Comparison of ENCODE assay signal across 11 cellular contexts in the genomic region with DNA sequence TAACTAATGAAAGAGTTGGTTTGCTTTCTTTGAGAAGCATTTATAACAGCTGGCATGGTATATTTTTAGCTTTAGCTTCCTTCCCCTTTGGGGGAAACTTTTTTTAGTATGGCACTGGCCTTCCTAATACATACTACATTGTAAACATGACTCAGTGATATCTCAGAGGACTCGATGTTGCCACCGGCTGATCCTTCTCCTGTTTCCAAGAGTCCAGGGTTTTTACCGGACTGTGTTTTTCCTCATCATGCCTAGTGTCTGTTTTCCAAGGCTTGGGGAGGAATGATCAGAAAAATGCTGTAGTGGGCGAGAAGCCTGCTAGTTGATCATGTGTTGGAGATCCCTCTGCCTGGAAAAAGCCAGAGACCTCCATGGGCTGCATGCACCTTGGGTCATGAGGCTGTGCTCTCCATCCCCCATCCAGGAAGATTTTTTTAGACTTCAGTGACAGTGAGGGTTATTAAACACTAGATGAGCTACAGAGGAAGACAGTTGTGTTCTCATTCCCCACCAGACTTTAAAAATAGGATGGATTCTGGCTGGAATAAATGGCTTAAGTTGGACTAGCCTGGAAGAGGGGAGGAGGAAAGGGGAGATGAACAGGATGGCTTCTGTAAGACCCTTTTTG.
DNase-seq lines count a peak whose midpoint lies in the region; ATAC-seq and TF ChIP-seq lines count a peak whose summit lies in the region.
"Had no signal": no experiment of that assay in that cellular context is flagged by ENCODE, and none has a peak within 500 bp of the region (broad histone marks: within the 10 kb centered on the region; RNA-seq: fewer than 3 reads in every experiment).

No MANE protein-coding gene starts in this region.

- peaks cover 9% of the 10 kb centered on the region for H3K27me3 Mint-ChIP-seq in CD4-positive, CD25-positive, alpha-beta regulatory T cell
- H3K27me3 Mint-ChIP-seq in MCF 10A (ENCODE audit: insufficient read depth, unreplicated experiment), result no peaks in the 10 kb centered on the region

- no peaks in the 10 kb centered on the region for H3K9me3 Mint-ChIP-seq in CD4-positive, CD25-positive, alpha-beta regulatory T cell
- no peaks in the 10 kb centered on the region for H3K9me3 Mint-ChIP-seq in MCF 10A (ENCODE audit: unreplicated experiment)

- intact Hi-C loops in OCI-LY7 (cut with micrococcal nuclease; ENCODE audit: unreplicated experiment) (no loop called here), gastrocnemius medialis (cut with DNase I; ENCODE audit: low total_unique reads) (no loop called here), MCF 10A (cut with micrococcal nuclease) (no loop called here)

- no peak overlapping the region for H3K27ac ChIP-seq in CD4-positive, CD25-positive, alpha-beta regulatory T cell (ENCODE audit: insufficient read depth, low read length, poor library complexity, severe bottlenecking)
- H3K27ac ChIP-seq in OCI-LY7 (ENCODE audit: low read depth, low read length, poor library complexity, severe bottlenecking) (no peak overlapping the region), gastroesophageal sphincter (peak overlapping the region; percentile 59 to 79 (median 74)), gastrocnemius medialis (peak overlapping the region; percentile 86 to 98 (median 89)), trophoblast cell (ENCODE audit: low read depth, low read length) (no peak overlapping the region)

- TF ChIP-seq EP300 in gastroesophageal sphincter (IDR thresholded peaks at IDR 0.05), result no peak

- H3K4me2 ChIP-seq in OCI-LY7 (ENCODE audit: low read length), result peak overlapping the region; percentile 45
- H3K4me2 ChIP-seq in trophoblast cell (ENCODE audit: low read length), result no peak overlapping the region

- H2AK5ac ChIP-seq in trophoblast cell (ENCODE audit: low read length), result no peak overlapping the region

- TF ChIP-seq CTCF in OCI-LY7 (conservative IDR thresholded peaks at IDR 0.05; ENCODE audit: low read length) (no peak), gastroesophageal sphincter (IDR thresholded peaks at IDR 0.05) (no peak), gastrocnemius medialis (IDR thresholded peaks at IDR 0.05 in 4 of 5, conservative IDR thresholded peaks at IDR 0.05 in 1 of 5) (no peak), MCF 10A (IDR thresholded peaks at IDR 0.05; ENCODE audit: unreplicated experiment) (no peak)

- DNase-seq in CD4-positive, CD25-positive, alpha-beta regulatory T cell, result no peak
- DNase-seq in OCI-LY7 (ENCODE audit: low spot score) (peak; percentile 10), gastrocnemius medialis (peak; percentile 67 to 73), trophoblast cell (no peak), GM19240 (ENCODE audit: insufficient read length, low spot score) (no peak), MCF 10A (ENCODE audit: unreplicated experiment) (no peak), HEK293T (ENCODE audit: extremely low spot score) (no peak)
- DNase-seq: body of pancreas; Calu3; NK-92 treated with Interleukin-12 subunit alpha and Interleukin-12 subunit beta, amount 100 ng/mL, for 24 hours had no signal

- H4K12ac ChIP-seq in trophoblast cell (ENCODE audit: low read depth, low read length), result no peak overlapping the region

- H3K4ac ChIP-seq in trophoblast cell (ENCODE audit: low read depth, low read length), result no peak overlapping the region

- peaks cover 0 to 28% (median 11%) of the 10 kb centered on the region in 4 donors for H3K4me1 Mint-ChIP-seq in CD4-positive, CD25-positive, alpha-beta regulatory T cell
- H3K4me1 Mint-ChIP-seq in MCF 10A (ENCODE audit: insufficient read depth, unreplicated experiment), result peaks cover 6% of the 10 kb centered on the region

- peak overlapping the region in 2 of 4 donors; percentile 4 to 15 for H3K4me3 Mint-ChIP-seq in CD4-positive, CD25-positive, alpha-beta regulatory T cell
- H3K4me3 Mint-ChIP-seq in MCF 10A (ENCODE audit: unreplicated experiment), result no peak overlapping the region

- no peak overlapping the region for H3K18ac ChIP-seq in trophoblast cell (ENCODE audit: low read length)

- no peak overlapping the region for H2BK120ac ChIP-seq in trophoblast cell (ENCODE audit: insufficient read depth, low read length, poor library complexity)

- no peak overlapping the region for H3K23ac ChIP-seq in trophoblast cell (ENCODE audit: low read length)

- no peaks in the 10 kb centered on the region for H3K27me3 ChIP-seq in CD4-positive, CD25-positive, alpha-beta regulatory T cell (ENCODE audit: control insufficient read depth, insufficient read depth, low read length)
- H3K27me3 ChIP-seq in gastroesophageal sphincter (no peaks in the 10 kb centered on the region), gastrocnemius medialis (no peaks in the 10 kb centered on the region), trophoblast cell (ENCODE audit: insufficient read depth, low read length) (no peaks in the 10 kb centered on the region)
- H3K27me3 ChIP-seq: body of pancreas had no signal

- ATAC-seq in CD4-positive, CD25-positive, alpha-beta regulatory T cell (ENCODE audit: low read depth in 2 of 2), result no peak
- ATAC-seq in gastroesophageal sphincter (peak; percentile 77), gastrocnemius medialis (peak; percentile 88 to 94)
- ATAC-seq: body of pancreas had no signal

- TF ChIP-seq POLR2A in gastroesophageal sphincter (IDR thresholded peaks at IDR 0.05) (no peak), gastrocnemius medialis (IDR thresholded peaks at IDR 0.05) (peak; percentile 47 to 60)

- no peaks in the 10 kb centered on the region for H4K20me1 ChIP-seq in OCI-LY7 (ENCODE audit: insufficient read depth, low read length)

- 6 to 16% methylated on average over 4 of the region's 4 CpGs for WGBS in gastroesophageal sphincter (ENCODE audit: low coverage in 1 of 2), 2 donors
- WGBS in trophoblast cell (ENCODE audit: extremely low coverage, insufficient coverage, insufficient read length), result no CpG with 5 or more reads among the region's 4 CpGs

- H3K79me1 ChIP-seq in trophoblast cell (ENCODE audit: low read length), result no peaks in the 10 kb centered on the region

- H3K79me2 ChIP-seq in OCI-LY7 (ENCODE audit: insufficient read depth, low read depth, low read length) (no peaks in the 10 kb centered on the region), trophoblast cell (ENCODE audit: control insufficient read depth, insufficient read depth, low read length, poor library complexity) (no peaks in the 10 kb centered on the region)

- peaks cover 13% of the 10 kb centered on the region for H3K4me1 ChIP-seq in CD4-positive, CD25-positive, alpha-beta regulatory T cell (ENCODE audit: control insufficient read depth, insufficient read depth, low read length, poor library complexity, severe bottlenecking)
- H3K4me1 ChIP-seq in OCI-LY7 (ENCODE audit: insufficient read depth, low read length, poor library complexity, severe bottlenecking), result peaks cover 18% of the 10 kb centered on the region
- peaks cover 21 to 46% (median 22%) of the 10 kb centered on the region in 3 donors for H3K4me1 ChIP-seq in gastroesophageal sphincter
- peaks cover 81 to 87% of the 10 kb centered on the region in 2 donors for H3K4me1 ChIP-seq in gastrocnemius medialis
- H3K4me1 ChIP-seq in trophoblast cell (ENCODE audit: control insufficient read depth in 1 of 2, insufficient read depth in 2 of 2, low read length in 2 of 2), result no peaks in the 10 kb centered on the region
- H3K4me1 ChIP-seq: body of pancreas had no signal

- CTCF ChIA-PET in OCI-LY7 (lab: Charles Lee; ENCODE audit: unreplicated experiment) (no interaction called here), MCF 10A (lab: Yijun Ruan, JAX) (interaction anchor here (0.8 to 1.7 kb wide), 2 partner anchors 146 to 148 kb away, joined by 3 to 4 read pairs; no protein-coding TSS in a partner anchor), HEK293T (lab: Yijun Ruan, JAX) (interaction anchor here (0.5 kb wide), 1 partner anchor 11 kb away, joined by 6 read pairs; no protein-coding TSS in a partner anchor)

- BruUV-seq in OCI-LY7 (replicated peaks; lab: Mats Ljungman, UMichigan), result no TSS peak
- BruUV-seq in MCF 10A (replicated peaks; lab: Mats Ljungman, UMichigan), result no TSS peak

- no peak overlapping the region for H4K8ac ChIP-seq in trophoblast cell (ENCODE audit: low read depth, low read length)

- no peak overlapping the region for H2BK12ac ChIP-seq in trophoblast cell (ENCODE audit: low read length)

- no peak overlapping the region for H2BK5ac ChIP-seq in trophoblast cell (ENCODE audit: low read depth, low read length, poor library complexity)

- no peaks in the 10 kb centered on the region for H3K9me3 ChIP-seq in CD4-positive, CD25-positive, alpha-beta regulatory T cell (ENCODE audit: control insufficient read depth in 2 of 2, low read length in 2 of 2)
- H3K9me3 ChIP-seq in OCI-LY7 (ENCODE audit: low read length), result no peaks in the 10 kb centered on the region
- no peaks in the 10 kb centered on the region for H3K9me3 ChIP-seq in gastroesophageal sphincter
- H3K9me3 ChIP-seq in gastrocnemius medialis, result no peaks in the 10 kb centered on the region
- H3K9me3 ChIP-seq in trophoblast cell (ENCODE audit: insufficient read depth, low read depth, low read length), result no peaks in the 10 kb centered on the region
- H3K9me3 ChIP-seq: body of pancreas had no signal

- no peak overlapping the region for H3K14ac ChIP-seq in trophoblast cell (ENCODE audit: low read length)

- in situ Hi-C loops in gastrocnemius medialis (cut with MboI; ENCODE audit: low sequenced_read_pairs in 4 of 4), result no loop called here

- POLR2A ChIA-PET in OCI-LY7 (lab: Charles Lee) (no interaction called here), MCF 10A (lab: Yijun Ruan, JAX) (interaction anchor here (0.6 to 0.8 kb wide), 3 partner anchors 16 to 144 kb away, joined by 3 read pairs; no protein-coding TSS in a partner anchor), HEK293T (lab: Yijun Ruan, JAX) (no interaction called here)

- H4K91ac ChIP-seq in trophoblast cell (ENCODE audit: low read depth, low read length), result no peak overlapping the region

- peak overlapping the region; percentile 51 for H3K4me3 ChIP-seq in CD4-positive, CD25-positive, alpha-beta regulatory T cell (ENCODE audit: low read depth, low read length)
- no peak overlapping the region for H3K4me3 ChIP-seq in OCI-LY7 (ENCODE audit: low read depth, low read length, poor library complexity, severe bottlenecking)
- H3K4me3 ChIP-seq in gastroesophageal sphincter, result no peak overlapping the region
- H3K4me3 ChIP-seq in gastrocnemius medialis, result peak overlapping the region; percentile 21 to 47 (median 40)
- no peak overlapping the region for H3K4me3 ChIP-seq in trophoblast cell (ENCODE audit: low read depth, low read length)
- H3K4me3 ChIP-seq: body of pancreas had no signal

- H3K9me2 ChIP-seq in OCI-LY7 (ENCODE audit: insufficient read depth, low read length), result no peaks in the 10 kb centered on the region

- H3K36me3 ChIP-seq in CD4-positive, CD25-positive, alpha-beta regulatory T cell (ENCODE audit: control insufficient read depth, insufficient read depth, low read length), result no peaks in the 10 kb centered on the region
- no peaks in the 10 kb centered on the region for H3K36me3 ChIP-seq in OCI-LY7 (ENCODE audit: insufficient read depth, low read length)
- H3K36me3 ChIP-seq in gastroesophageal sphincter, result no peaks in the 10 kb centered on the region
- H3K36me3 ChIP-seq in gastrocnemius medialis, result no peaks in the 10 kb centered on the region
- no peaks in the 10 kb centered on the region for H3K36me3 ChIP-seq in trophoblast cell (ENCODE audit: control insufficient read depth in 1 of 2, insufficient read depth in 2 of 2, low read length in 2 of 2)

- no peak overlapping the region for H3K9ac ChIP-seq in trophoblast cell (ENCODE audit: low read length)

- H2AFZ ChIP-seq in OCI-LY7 (ENCODE audit: low read length) (no peak overlapping the region), trophoblast cell (ENCODE audit: insufficient read depth, low read length, poor library complexity) (no peak overlapping the region)

- H3K27ac Mint-ChIP-seq in CD4-positive, CD25-positive, alpha-beta regulatory T cell, result peak overlapping the region in 2 of 3 donors; percentile 53 to 78
- no peak overlapping the region for H3K27ac Mint-ChIP-seq in MCF 10A (ENCODE audit: low read depth, unreplicated experiment)

- peaks cover 6% of the 10 kb centered on the region for H3K36me3 Mint-ChIP-seq in CD4-positive, CD25-positive, alpha-beta regulatory T cell
- peaks cover 7% of the 10 kb centered on the region for H3K36me3 Mint-ChIP-seq in MCF 10A (ENCODE audit: insufficient read depth, unreplicated experiment)

Comparison
In these comparisons a context has a peak if more than half of its experiments do, and no peak if none do; other contexts are left out.
1. ATAC-seq: peak in gastroesophageal sphincter (single experiment) and gastrocnemius medialis (2 of 2); none in CD4-positive, CD25-positive, alpha-beta regulatory T cell (0 of 2).
2. DNase-seq: peak in OCI-LY7 (single experiment) and gastrocnemius medialis (2 of 2); none in CD4-positive, CD25-positive, alpha-beta regulatory T cell (0 of 3), trophoblast cell (0 of 2), GM19240 (single experiment), MCF 10A (single experiment) and HEK293T (single experiment).
3. H3K27ac ChIP-seq: peak in gastroesophageal sphincter (4 of 4) and gastrocnemius medialis (4 of 4); none in CD4-positive, CD25-positive, alpha-beta regulatory T cell (single experiment), OCI-LY7 (single experiment) and trophoblast cell (single experiment).
4. H3K4me3 ChIP-seq: peak in CD4-positive, CD25-positive, alpha-beta regulatory T cell (single experiment) and gastrocnemius medialis (4 of 4); none in OCI-LY7 (single experiment), gastroesophageal sphincter (0 of 2) and trophoblast cell (single experiment).
5. POLR2A ChIP-seq: peak in gastrocnemius medialis (2 of 2); none in gastroesophageal sphincter (0 of 2).